In the genomic region with DNA sequence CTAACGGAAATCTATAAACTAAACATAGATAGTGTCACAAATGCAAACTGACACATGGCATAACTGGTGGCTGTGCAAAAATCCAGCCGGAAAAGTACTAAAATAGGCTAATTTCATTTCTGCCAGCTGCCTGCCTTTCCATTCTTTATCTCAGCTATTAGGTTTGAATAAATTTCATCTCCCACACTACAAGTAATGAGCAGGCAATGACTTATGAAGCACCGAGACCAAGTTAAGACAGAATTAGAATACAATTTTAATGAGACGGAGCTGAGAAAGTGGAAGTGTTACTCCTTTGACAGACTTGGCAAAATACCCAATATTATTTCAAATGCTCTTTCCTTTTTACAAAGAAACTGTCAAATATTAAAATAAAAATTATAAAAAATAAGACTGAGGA, we compare ENCODE assay signal across 13 cellular contexts.
DNase-seq lines count a peak whose midpoint lies in the region; ATAC-seq, FAIRE-seq and TF ChIP-seq lines count a peak whose summit lies in the region.
"Had no signal": no experiment of that assay in that cellular context is flagged by ENCODE, and none has a peak within 500 bp of the region (broad histone marks: within the 10 kb centered on the region; RNA-seq: fewer than 3 reads in every experiment).

No MANE protein-coding gene starts in this region.

- no peaks in the 10 kb centered on the region for H3K36me3 Mint-ChIP-seq in effector memory CD8-positive, alpha-beta T cell (ENCODE audit: insufficient read depth)

- H2AFZ ChIP-seq in DND-41 (ENCODE audit: low read depth, low read length), result peak overlapping the region; percentile 50

- no peaks in the 10 kb centered on the region for H4K20me1 ChIP-seq in DND-41 (ENCODE audit: insufficient read depth, low read length)

- no peaks in the 10 kb centered on the region for H3K9me3 ChIP-seq in DND-41 (ENCODE audit: insufficient read depth, low read length, severe bottlenecking)
- H3K9me3 ChIP-seq: mucosa of descending colon, SJCRH30 had no signal

- ATAC-seq in DND-41 (ENCODE audit: insufficient read depth, low read depth) (no peak), GM21390 (IDR thresholded peaks at IDR 0.05; ENCODE audit: unreplicated experiment) (peak; percentile 57), HG03432 (IDR thresholded peaks at IDR 0.05; ENCODE audit: unreplicated experiment) (peak; percentile 40)
- no peak for ATAC-seq in effector memory CD8-positive, alpha-beta T cell (replicated peaks)
- ATAC-seq: activated CD4-positive, alpha-beta T cell treated with anti-CD3 and anti-CD28 coated beads for 36 hours; mucosa of descending colon had no signal

- no peaks in the 10 kb centered on the region for H3K4me1 Mint-ChIP-seq in effector memory CD8-positive, alpha-beta T cell (ENCODE audit: low read depth in 2 of 2)
- H3K4me1 Mint-ChIP-seq: activated CD4-positive, alpha-beta T cell treated with anti-CD3 and anti-CD28 coated beads for 36 hours had no signal

- no peak for TF ChIP-seq CTCF in DND-41 (IDR thresholded peaks at IDR 0.05; ENCODE audit: borderline replicate concordance, extremely low read depth, low read length, poor library complexity, severe bottlenecking)

- H3K4me1 ChIP-seq in DND-41 (ENCODE audit: insufficient read depth, low read length), result peaks cover 81% of the 10 kb centered on the region
- H3K4me1 ChIP-seq: SJCRH30 had no signal

- DNase-seq in DND-41, result no peak
- no peak for DNase-seq in effector memory CD8-positive, alpha-beta T cell
- no peak for DNase-seq in activated CD4-positive, alpha-beta T cell treated with anti-CD3 and anti-CD28 coated beads, Interleukin-2, amount 50 U/mL, for 48 hours
- DNase-seq in HTR-8/SVneo (ENCODE audit: insufficient read length, low spot score), result no peak
- DNase-seq in superior temporal gyrus (ENCODE audit: extremely low spot score), result no peak
- DNase-seq: activated CD4-positive, alpha-beta T cell treated with anti-CD3 and anti-CD28 coated beads for 36 hours; mucosa of descending colon; SJCRH30 had no signal

- peak overlapping the region; percentile 99 for H3K27ac ChIP-seq in DND-41 (ENCODE audit: low read length)
- H3K27ac ChIP-seq: KMS-11, SJCRH30 had no signal

- H3K9ac ChIP-seq in DND-41 (ENCODE audit: low read depth, low read length), result peak overlapping the region; percentile 56
- H3K9ac ChIP-seq: KMS-11 had no signal

- no peaks in the 10 kb centered on the region for H3K27me3 ChIP-seq in DND-41 (ENCODE audit: insufficient read depth, low read length, poor library complexity)
- H3K27me3 ChIP-seq: SJCRH30 had no signal

- no peaks in the 10 kb centered on the region for H3K79me2 ChIP-seq in DND-41 (ENCODE audit: insufficient read depth, low read length)

- no peaks in the 10 kb centered on the region for H3K36me3 ChIP-seq in DND-41 (ENCODE audit: insufficient read depth, low read length)
- H3K36me3 ChIP-seq: SJCRH30 had no signal

- H3K9me3 Mint-ChIP-seq in effector memory CD8-positive, alpha-beta T cell, result peaks cover 9 to 16% of the 10 kb centered on the region in 2 donors
- H3K9me3 Mint-ChIP-seq: activated T-helper 2 cell treated with anti-CD3 and anti-CD28 coated beads, Interferon-gamma antibody, Interleukin-2, Interleukin-4, amounts not matched to agents 10 μg/mL and 5 μg/mL and 100 μg/mL, durations not matched to agents 14 hours and 24 hours and 36 hours had no signal

- H3K27me3 Mint-ChIP-seq in effector memory CD8-positive, alpha-beta T cell, result no peaks in the 10 kb centered on the region
- H3K27me3 Mint-ChIP-seq: activated CD4-positive, alpha-beta T cell treated with anti-CD3 and anti-CD28 coated beads for 36 hours had no signal

- no peak overlapping the region for H3K4me3 ChIP-seq in DND-41 (ENCODE audit: low read depth in 1 of 2, low read length in 2 of 2)
- H3K4me3 ChIP-seq: mucosa of descending colon, SJCRH30 had no signal

- peak; percentile 8 for FAIRE-seq in endometrium (lab: Jason Lieb, UNC)
- FAIRE-seq in HTR-8/SVneo (lab: Jason Lieb, UNC), result no peak

- peak overlapping the region; percentile 55 for H3K4me2 ChIP-seq in DND-41 (ENCODE audit: insufficient read depth, low read length)

- no peak overlapping the region for H3K4me3 Mint-ChIP-seq in effector memory CD8-positive, alpha-beta T cell
- H3K4me3 Mint-ChIP-seq: activated CD4-positive, alpha-beta T cell treated with anti-CD3 and anti-CD28 coated beads for 36 hours had no signal

- H3K27ac Mint-ChIP-seq in effector memory CD8-positive, alpha-beta T cell, result no peak overlapping the region
- H3K27ac Mint-ChIP-seq: activated CD4-positive, alpha-beta T cell treated with anti-CD3 and anti-CD28 coated beads for 36 hours; activated T-helper 2 cell treated with anti-CD3 and anti-CD28 coated beads, Interferon-gamma antibody, Interleukin-2, Interleukin-4, amounts not matched to agents 10 μg/mL and 5 μg/mL and 100 μg/mL, durations not matched to agents 14 hours and 24 hours and 36 hours had no signal

Comparison
In these comparisons a context has a peak if more than half of its experiments do, and no peak if none do; other contexts are left out.
1. ATAC-seq: peak in GM21390 (single experiment) and HG03432 (single experiment); none in DND-41 (single experiment) and effector memory CD8-positive, alpha-beta T cell (single experiment).